In genomic region chr1:61790837-61791236, GRCh38 we compare ENCODE assay signal across 33 cellular contexts.
"Had no signal": no experiment of that assay in that cellular context is flagged by ENCODE, and none has a peak within 500 bp of the region (broad histone marks: within the 10 kb centered on the region; RNA-seq: fewer than 3 reads in every experiment).

No MANE protein-coding gene starts in this region.

- DNase-seq: activated CD4-positive, alpha-beta memory T cell treated with anti-CD3 and anti-CD28 coated beads for 36 hours; activated CD4-positive, alpha-beta T cell treated with anti-CD3 and anti-CD28 coated beads for 1 hour; activated CD4-positive, alpha-beta T cell treated with anti-CD3 and anti-CD28 coated beads for 36 hours; activated CD4-positive, alpha-beta T cell treated with anti-CD3 and anti-CD28 coated beads for 48 hours; activated CD4-positive, alpha-beta T cell treated with anti-CD3 and anti-CD28 coated beads, Interleukin-2, amount 10 ng/mL, durations not matched to agents 7 days and 5 days; activated CD4-positive, CD25-positive, alpha-beta regulatory T cell; activated CD8-positive, alpha-beta memory T cell treated with anti-CD3 and anti-CD28 coated beads, Interleukin-2, amount 50 U/mL, for 4 hours; activated CD8-positive, alpha-beta T cell treated with anti-CD3 and anti-CD28 coated beads for 36 hours; activated effector memory CD4-positive, alpha-beta T cell treated with anti-CD3 and anti-CD28 coated beads, Interleukin-2, amount 50 U/mL, for 16 hours; activated gamma-delta T cell treated with Interleukin-2 at 50 U/mL for 16 hours; activated naive CD4-positive, alpha-beta T cell; activated naive CD4-positive, alpha-beta T cell treated with anti-CD3 and anti-CD28 coated beads for 36 hours; activated naive CD4-positive, alpha-beta T cell treated with anti-CD3 and anti-CD28 coated beads, Interleukin-2, amount 50 U/mL, for 16 hours; activated naive CD8-positive, alpha-beta T cell treated with anti-CD3 and anti-CD28 coated beads for 36 hours; activated T-cell treated with anti-CD3 and anti-CD28 coated beads for 4 hours; activated T-cell treated with anti-CD3 and anti-CD28 coated beads, Interleukin-2, amount 50 U/mL, for 1 hour; activated T-cell treated with anti-CD3 and anti-CD28 coated beads, Interleukin-2, amount 50 U/mL, for 4 hours; activated T-cell treated with anti-CD3 and anti-CD28 coated beads, Interleukin-2, amount 50 U/mL, for 72 hours; adrenal gland; amniotic stem cell; aorta; body of pancreas; brain microvascular endothelial cell; central memory CD4-positive, alpha-beta T cell; T-helper 2 cell; T-helper 9 cell; WERI-Rb-1 had no signal

- FAIRE-seq: astrocyte had no signal

- H3K4me1 ChIP-seq: adrenal gland, body of pancreas, breast epithelium had no signal

- H3K4me3 ChIP-seq: adrenal gland, body of pancreas, breast epithelium had no signal

- H3K27ac ChIP-seq: adrenal gland, body of pancreas, brain microvascular endothelial cell, breast epithelium, WERI-Rb-1 had no signal

- ATAC-seq: activated CD4-positive, alpha-beta T cell treated with anti-CD3 and anti-CD28 coated beads for 36 hours; activated CD4-positive, CD25-positive, alpha-beta regulatory T cell treated with anti-CD3 and anti-CD28 coated beads, Interleukin-2, amount 50 U/mL, for 24 hours; activated CD8-positive, alpha-beta T cell treated with anti-CD3 and anti-CD28 coated beads for 36 hours; activated naive CD4-positive, alpha-beta T cell treated with anti-CD3 and anti-CD28 coated beads, Interleukin-2, amount 50 U/mL, for 72 hours; activated T-cell treated with anti-CD3 and anti-CD28 coated beads, Interleukin-2, amount 50 U/mL, for 4 hours; activated T-cell treated with anti-CD3 and anti-CD28 coated beads, Interleukin-2, amount 50 U/mL, for 72 hours; activated T-helper 17 cell treated with anti-CD3 and anti-CD28 coated beads, Interleukin-2, amount 50 U/mL, for 72 hours; body of pancreas; WTC11 had no signal

- H3K9me3 ChIP-seq: adrenal gland, body of pancreas, breast epithelium had no signal

- H3K27me3 ChIP-seq: adrenal gland, body of pancreas, brain microvascular endothelial cell, breast epithelium had no signal

- H3K36me3 ChIP-seq: brain microvascular endothelial cell had no signal
